Comparison of ENCODE assay signal across 9 cellular contexts in the genomic region with DNA sequence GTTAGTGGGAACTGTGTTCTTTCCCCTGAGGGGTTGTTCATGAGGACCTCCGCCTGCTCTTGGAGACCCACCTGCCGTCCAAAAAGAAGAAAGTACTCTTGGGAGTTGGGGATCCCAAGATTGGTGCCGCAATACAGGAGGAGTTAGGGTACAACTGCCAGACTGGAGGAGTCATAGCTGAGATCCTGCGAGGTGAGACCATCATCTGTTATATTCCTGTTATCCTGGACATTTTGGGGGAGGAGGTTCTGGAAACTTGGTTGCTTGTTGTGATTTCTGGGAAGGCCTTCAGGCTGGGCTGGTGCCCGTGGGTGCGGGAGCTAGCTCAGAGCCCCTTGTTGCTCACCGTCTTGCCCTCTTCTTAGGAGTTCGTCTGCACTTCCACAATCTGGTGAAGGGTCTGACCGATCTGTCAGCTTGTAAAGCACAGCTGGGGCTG. TPM values are rescaled to one million over a fixed set of nuclear protein-coding genes. Genes with fewer than 3 reads are reported as not detected.
A peak's percentile ranks its signal among the peaks of the same experiment; 100 is the strongest.
DNase-seq lines count a peak whose midpoint lies in the region; ATAC-seq and TF ChIP-seq lines count a peak whose summit lies in the region.
"Had no signal": no experiment of that assay in that cellular context is flagged by ENCODE, and none has a peak within 500 bp of the region (broad histone marks: within the 10 kb centered on the region; RNA-seq: fewer than 3 reads in every experiment).

No MANE protein-coding gene starts in this region.

- H3K4me3 ChIP-seq in fibroblast of villous mesenchyme (ENCODE audit: low read depth, low read length), result peak overlapping the region; percentile 86

- peaks cover 54% of the 10 kb centered on the region for H3K4me1 Mint-ChIP-seq in activated T-cell treated with anti-CD3 and anti-CD28 coated beads, Interleukin-2, amount 50 U/mL, for 72 hours (ENCODE audit: low read depth)
- peaks cover 42% of the 10 kb centered on the region for H3K4me1 Mint-ChIP-seq in stimulated activated memory B cell treated with anti-CD40 and anti-IgM and Interleukin-4, amounts not matched to agents 10 μg/mL and 1 μg/mL and 100 μg/mL, for 72 hours

- peaks cover 27 to 39% of the 10 kb centered on the region in 2 donors for H3K36me3 Mint-ChIP-seq in activated T-cell treated with anti-CD3 and anti-CD28 coated beads, Interleukin-2, amount 50 U/mL, for 72 hours (ENCODE audit: insufficient read depth in 2 of 2)
- H3K36me3 Mint-ChIP-seq in stimulated activated memory B cell treated with anti-CD40 and anti-IgM and Interleukin-4, amounts not matched to agents 10 μg/mL and 1 μg/mL and 100 μg/mL, for 72 hours, result peaks cover 59% of the 10 kb centered on the region

- H3K27me3 Mint-ChIP-seq in activated T-cell treated with anti-CD3 and anti-CD28 coated beads, Interleukin-2, amount 50 U/mL, for 72 hours (ENCODE audit: low read depth), result no peaks in the 10 kb centered on the region
- H3K27me3 Mint-ChIP-seq in stimulated activated memory B cell treated with anti-CD40 and anti-IgM and Interleukin-4, amounts not matched to agents 10 μg/mL and 1 μg/mL and 100 μg/mL, for 72 hours, result no peaks in the 10 kb centered on the region

- H3K27ac Mint-ChIP-seq in activated T-cell treated with anti-CD3 and anti-CD28 coated beads, Interleukin-2, amount 50 U/mL, for 72 hours, result peak overlapping the region; percentile 94
- peak overlapping the region; percentile 95 for H3K27ac Mint-ChIP-seq in stimulated activated memory B cell treated with anti-CD40 and anti-IgM and Interleukin-4, amounts not matched to agents 10 μg/mL and 1 μg/mL and 100 μg/mL, for 72 hours

- DNase-seq in activated T-cell treated with anti-CD3 and anti-CD28 coated beads, Interleukin-2, amount 50 U/mL, for 72 hours, result no peak
- DNase-seq in activated T-cell treated with anti-CD3 and anti-CD28 coated beads for 4 hours, result no peak
- DNase-seq in fibroblast of villous mesenchyme (ENCODE audit: low read depth), result no peak
- DNase-seq in NCI-H1105 treated with DMSO at 0.1 percent for 48 hours (lab: John Stamatoyannopoulos, UW), result no peak
- DNase-seq in NOMO-1 (lab: John Stamatoyannopoulos, UW; ENCODE audit: unreplicated experiment in 2 of 2), result no peak
- DNase-seq: stimulated activated CD4-positive, alpha-beta T cell treated with anti-CD3 and anti-CD28 coated beads, Interleukin-12 subunit alpha, Interleukin-12 subunit beta, amount 100 ng/mL, for 4 hours had no signal

- H3K9me3 Mint-ChIP-seq in activated T-cell treated with anti-CD3 and anti-CD28 coated beads, Interleukin-2, amount 50 U/mL, for 72 hours, result no peaks in the 10 kb centered on the region
- no peaks in the 10 kb centered on the region for H3K9me3 Mint-ChIP-seq in stimulated activated memory B cell treated with anti-CD40 and anti-IgM and Interleukin-4, amounts not matched to agents 10 μg/mL and 1 μg/mL and 100 μg/mL, for 72 hours

- no peak for ATAC-seq in activated T-cell treated with anti-CD3 and anti-CD28 coated beads, Interleukin-2, amount 50 U/mL, for 72 hours (replicated peaks in 1 of 2)
- no peak for ATAC-seq in stimulated activated memory B cell treated with anti-CD40 and anti-IgM and Interleukin-4, amounts not matched to agents 10 μg/mL and 1 μg/mL and 100 μg/mL, for 72 hours
- no peak for ATAC-seq in HG02642 (IDR thresholded peaks at IDR 0.05; ENCODE audit: poor library complexity, unreplicated experiment)

- H3K4me3 Mint-ChIP-seq in activated T-cell treated with anti-CD3 and anti-CD28 coated beads, Interleukin-2, amount 50 U/mL, for 72 hours, result peak overlapping the region; percentile 95 to 96
- H3K4me3 Mint-ChIP-seq in stimulated activated memory B cell treated with anti-CD40 and anti-IgM and Interleukin-4, amounts not matched to agents 10 μg/mL and 1 μg/mL and 100 μg/mL, for 72 hours, result peak overlapping the region; percentile 99

- peak overlapping the region; percentile 98 for H3K27ac ChIP-seq in VCaP

- TF ChIP-seq CTCF in VCaP (conservative IDR thresholded peaks at IDR 0.05), result no peak
- TF ChIP-seq CTCF in fibroblast of villous mesenchyme (IDR thresholded peaks at IDR 0.05; ENCODE audit: insufficient read depth, low read depth, low read length), result no peak

RNA-seq across cellular contexts. Expression of gene NOP56, which starts 2.0 kb away (rescaled TPM):
- 100 to 1,000 TPM; 263 to 392 TPM for total RNA-seq in activated T-cell treated with anti-CD3 and anti-CD28 coated beads, Interleukin-2, amount 50 U/mL, for 72 hours
- 115 and 127 TPM in 2 replicates for total RNA-seq in fibroblast of villous mesenchyme

RNA-seq across cellular contexts. Expression of gene IDH3B, which starts 9.6 kb away (rescaled TPM):
- total RNA-seq in activated T-cell treated with anti-CD3 and anti-CD28 coated beads, Interleukin-2, amount 50 U/mL, for 72 hours, result 100 to 1,000 TPM; 101 to 127 TPM
- total RNA-seq in fibroblast of villous mesenchyme, result 63.0 and 86.0 TPM in 2 replicates

RNA-seq across cellular contexts. Expression of gene EBF4, which starts 38.2 kb away (rescaled TPM):
- 10 to 100 TPM in 1 of 2 donors, 1 to 10 TPM in 1; 8.9 to 23.0 TPM for total RNA-seq in activated T-cell treated with anti-CD3 and anti-CD28 coated beads, Interleukin-2, amount 50 U/mL, for 72 hours
- 2.6 and 3.5 TPM in 2 replicates for total RNA-seq in fibroblast of villous mesenchyme
